In genomic region chr12:91272456-91273063, GRCh38 we compare ENCODE assay signal across 12 cellular contexts.
A peak's percentile ranks its signal among the peaks of the same experiment; 100 is the strongest.
DNase-seq lines count a peak whose midpoint lies in the region; ATAC-seq, FAIRE-seq and TF ChIP-seq lines count a peak whose summit lies in the region.
"Had no signal": no experiment of that assay in that cellular context is flagged by ENCODE, and none has a peak within 500 bp of the region (broad histone marks: within the 10 kb centered on the region; RNA-seq: fewer than 3 reads in every experiment).

No MANE protein-coding gene starts in this region.

- H4K20me1 ChIP-seq in astrocyte (ENCODE audit: insufficient read depth, low read length), result no peaks in the 10 kb centered on the region

- H3K9me3 ChIP-seq in astrocyte (ENCODE audit: insufficient read depth, low read depth, low read length) (no peaks in the 10 kb centered on the region), mucosa of descending colon (no peaks in the 10 kb centered on the region), upper lobe of right lung (no peaks in the 10 kb centered on the region)
- H3K9me3 ChIP-seq: pancreas had no signal

- H3K4me1 ChIP-seq in astrocyte (ENCODE audit: insufficient read depth, low read length), result peaks cover 5% of the 10 kb centered on the region
- H3K4me1 ChIP-seq in mucosa of descending colon (ENCODE audit: low read depth), result no peaks in the 10 kb centered on the region
- H3K4me1 ChIP-seq in upper lobe of right lung, result peaks cover 11% of the 10 kb centered on the region

- H3K4me1 Mint-ChIP-seq in astrocyte (ENCODE audit: low read depth, unreplicated experiment), result no peaks in the 10 kb centered on the region

- H3K9me3 Mint-ChIP-seq in astrocyte (ENCODE audit: unreplicated experiment), result no peaks in the 10 kb centered on the region

- H3K27ac ChIP-seq in astrocyte (ENCODE audit: low read depth, low read length) (no peak overlapping the region), upper lobe of right lung (peak overlapping the region; percentile 55)

- intact Hi-C loops in mucosa of descending colon (cut with DNase I, micrococcal nuclease), result no loop called here
- intact Hi-C loops in upper lobe of right lung (cut with DNase I), result no loop called here

- H3K27me3 ChIP-seq in astrocyte (ENCODE audit: insufficient read depth, low read length) (no peaks in the 10 kb centered on the region), upper lobe of right lung (no peaks in the 10 kb centered on the region)
- H3K27me3 ChIP-seq: dorsolateral prefrontal cortex, pancreas had no signal

- H3K4me2 ChIP-seq in astrocyte (ENCODE audit: low read length), result no peak overlapping the region

- H3K9ac ChIP-seq in astrocyte (ENCODE audit: low read length), result no peak overlapping the region

- H3K4me3 Mint-ChIP-seq in astrocyte (ENCODE audit: unreplicated experiment), result no peak overlapping the region
- H3K4me3 Mint-ChIP-seq: activated CD8-positive, alpha-beta T cell treated with anti-CD3 and anti-CD28 coated beads, Interleukin-2, amount 10 ng/mL, durations not matched to agents 7 days and 5 days had no signal

- TF ChIP-seq CTCF in astrocyte (IDR thresholded peaks at IDR 0.05; ENCODE audit: insufficient read depth, low read depth, low read length) (no peak), mucosa of descending colon (IDR thresholded peaks at IDR 0.05) (no peak), upper lobe of right lung (IDR thresholded peaks at IDR 0.05) (no peak)

- H3K27me3 Mint-ChIP-seq in astrocyte (ENCODE audit: low read depth, unreplicated experiment), result no peaks in the 10 kb centered on the region

- H3K27ac Mint-ChIP-seq in astrocyte (ENCODE audit: unreplicated experiment), result no peak overlapping the region
- H3K27ac Mint-ChIP-seq: activated CD8-positive, alpha-beta T cell treated with anti-CD3 and anti-CD28 coated beads, Interleukin-2, amount 10 ng/mL, durations not matched to agents 7 days and 5 days had no signal

- ATAC-seq in mucosa of descending colon, result peak; percentile 44
- peak; percentile 69 for ATAC-seq in upper lobe of right lung
- no peak for ATAC-seq in GM18498 (IDR thresholded peaks at IDR 0.05; ENCODE audit: unreplicated experiment)
- ATAC-seq in GM18909 (IDR thresholded peaks at IDR 0.05; ENCODE audit: poor library complexity, unreplicated experiment), result no peak
- ATAC-seq: activated CD8-positive, alpha-beta T cell treated with anti-CD3 and anti-CD28 coated beads, Interleukin-2, amount 10 ng/mL, durations not matched to agents 7 days and 5 days had no signal

- no peaks in the 10 kb centered on the region for H3K36me3 Mint-ChIP-seq in astrocyte (ENCODE audit: low read depth, unreplicated experiment)

- no peaks in the 10 kb centered on the region for H3K79me2 ChIP-seq in astrocyte (ENCODE audit: insufficient read depth, low read length)

- FAIRE-seq in astrocyte (lab: Jason Lieb, UNC), result peak; percentile 32

- peak overlapping the region; percentile 10 for H2AFZ ChIP-seq in astrocyte (ENCODE audit: low read depth, low read length)

- H3K4me3 ChIP-seq in astrocyte (ENCODE audit: insufficient read depth, low read depth, low read length), result no peak overlapping the region
- no peak overlapping the region for H3K4me3 ChIP-seq in mucosa of descending colon
- H3K4me3 ChIP-seq in upper lobe of right lung, result no peak overlapping the region
- H3K4me3 ChIP-seq: dorsolateral prefrontal cortex, pancreas had no signal

- H3K36me3 ChIP-seq in astrocyte (ENCODE audit: insufficient read depth, low read length) (no peaks in the 10 kb centered on the region), mucosa of descending colon (ENCODE audit: low read depth) (no peaks in the 10 kb centered on the region), upper lobe of right lung (no peaks in the 10 kb centered on the region)
- H3K36me3 ChIP-seq: pancreas had no signal

- no peak for DNase-seq in astrocyte (ENCODE audit: low read depth)
- DNase-seq in globus pallidus (ENCODE audit: low spot score), result peak; percentile 11
- DNase-seq in mucosa of descending colon, result peak in 2 of 3 donors; percentile 26 to 46
- DNase-seq in upper lobe of right lung, result no peak
- DNase-seq in NCI-H446 treated with DMSO at 0.1 percent for 48 hours (lab: John Stamatoyannopoulos, UW), result no peak
- DNase-seq: activated CD8-positive, alpha-beta T cell treated with anti-CD3 and anti-CD28 coated beads, Interleukin-2, amount 10 ng/mL, durations not matched to agents 7 days and 5 days; activated naive CD4-positive, alpha-beta T cell treated with anti-CD3 and anti-CD28 coated beads, Interleukin-2, amount 50 U/mL, for 16 hours; COR-L47 had no signal

Comparison
In these comparisons a context has a peak if more than half of its experiments do, and no peak if none do; other contexts are left out.
1. DNase-seq: peak in globus pallidus (single experiment) and mucosa of descending colon (2 of 3); none in astrocyte (single experiment), upper lobe of right lung (single experiment) and NCI-H446 treated with DMSO at 0.1 percent for 48 hours (single experiment).
2. ATAC-seq: peak in mucosa of descending colon (single experiment) and upper lobe of right lung (single experiment); none in GM18498 (single experiment) and GM18909 (single experiment).